8 cellular contexts compared by ENCODE assay signal in the genomic region with DNA sequence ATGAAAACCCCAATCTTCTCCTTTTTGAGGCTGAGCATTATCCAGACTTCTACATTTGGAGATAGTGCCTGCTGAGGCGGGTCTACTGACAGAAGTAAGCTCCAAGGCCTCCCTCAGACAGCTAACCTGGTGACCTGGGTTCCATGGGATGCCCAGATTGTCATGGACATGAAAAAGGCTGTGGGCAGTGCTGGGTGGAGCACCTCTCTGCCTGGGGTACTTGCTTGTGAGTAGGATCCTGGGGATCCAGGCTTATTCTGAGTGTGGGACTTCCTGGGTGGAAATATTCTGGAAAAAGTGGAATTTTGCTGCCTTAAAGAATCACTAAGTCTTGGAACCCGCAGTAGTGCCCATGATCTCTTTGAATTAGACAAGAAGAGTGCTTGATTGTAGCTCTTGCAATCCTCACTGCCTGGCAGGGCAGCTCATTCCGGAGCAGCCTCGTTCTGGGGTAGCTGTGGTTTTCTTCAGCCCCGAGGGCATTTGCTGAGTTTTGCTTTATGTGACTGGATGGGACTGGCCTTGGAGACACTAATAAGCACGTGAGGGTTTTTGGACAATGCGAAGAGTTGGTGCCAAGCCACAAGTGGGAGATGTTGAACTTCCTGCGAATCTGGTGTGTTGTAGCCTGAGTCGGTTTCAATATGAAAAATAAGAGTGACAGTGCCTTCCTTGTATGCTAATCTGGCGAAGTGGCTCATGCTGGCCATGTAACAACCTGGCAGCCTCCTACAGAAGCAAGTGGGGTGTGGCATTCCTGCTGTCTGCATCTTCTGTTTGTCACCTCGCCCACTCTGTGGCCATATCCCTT. TPM values are rescaled to one million over a fixed set of nuclear protein-coding genes. Genes with fewer than 3 reads are reported as not detected.
DNase-seq lines count a peak whose midpoint lies in the region; ATAC-seq and TF ChIP-seq lines count a peak whose summit lies in the region.

No MANE protein-coding gene starts in this region.

- no peaks in the 10 kb centered on the region for H3K79me2 ChIP-seq in Karpas-422 (ENCODE audit: low read length)

- H3K27ac ChIP-seq in Karpas-422 (ENCODE audit: low read length): no peak overlapping the region
- H3K27ac ChIP-seq in ascending aorta: peak overlapping the region in 1 of 2 donors; percentile 21
- H3K27ac ChIP-seq in mesenchymal stem cell (ENCODE audit: low read length, poor library complexity, severe bottlenecking): no peak overlapping the region

- no peaks in the 10 kb centered on the region for H3K9me2 ChIP-seq in Karpas-422 (replicated peaks; ENCODE audit: insufficient read depth, low read length)

- H3K14ac ChIP-seq in mesenchymal stem cell (ENCODE audit: low read length in 2 of 2): no peak overlapping the region

- TF ChIP-seq CTCF in ascending aorta (IDR thresholded peaks at IDR 0.05): no peak

- no peak overlapping the region for H3K23ac ChIP-seq in mesenchymal stem cell (ENCODE audit: low read length in 2 of 2)

- H3K4me2 ChIP-seq in Karpas-422 (ENCODE audit: low read depth, low read length, poor library complexity, severe bottlenecking) (peak overlapping the region; percentile 44), mesenchymal stem cell (ENCODE audit: low read length, poor library complexity, severe bottlenecking) (no peak overlapping the region)

- H4K20me1 ChIP-seq in Karpas-422 (ENCODE audit: insufficient read depth, low read depth, low read length): no peaks in the 10 kb centered on the region

- H3K36me3 ChIP-seq in Karpas-422 (ENCODE audit: insufficient read depth, low read length) (no peaks in the 10 kb centered on the region), ascending aorta (no peaks in the 10 kb centered on the region), mesenchymal stem cell (ENCODE audit: control insufficient read depth in 1 of 2, insufficient read depth in 2 of 2, low read depth in 1 of 2, low read length in 2 of 2) (peaks cover 1 to 11% of the 10 kb centered on the region in 2 experiments)

- no peak overlapping the region for H2BK15ac ChIP-seq in mesenchymal stem cell (ENCODE audit: low read depth, poor library complexity, severe bottlenecking)

- H2BK12ac ChIP-seq in mesenchymal stem cell (ENCODE audit: low read length in 2 of 2): no peak overlapping the region

- no peaks in the 10 kb centered on the region for H3K79me1 ChIP-seq in mesenchymal stem cell (replicated peaks; ENCODE audit: low read length, poor library complexity, severe bottlenecking)

- no peak overlapping the region for H2BK120ac ChIP-seq in mesenchymal stem cell (ENCODE audit: low read depth, low read length)

- intact Hi-C loops in ascending aorta (cut with DNase I): loop anchor here (10.0 kb wide), 1 partner anchor 943 kb away; no protein-coding TSS in a partner anchor

- peaks cover 8% of the 10 kb centered on the region for H3K4me1 ChIP-seq in Karpas-422 (ENCODE audit: low read length)
- no peaks in the 10 kb centered on the region for H3K4me1 ChIP-seq in ascending aorta
- H3K4me1 ChIP-seq in mesenchymal stem cell (ENCODE audit: control insufficient read depth, insufficient read depth, low read depth, low read length): no peaks in the 10 kb centered on the region

- H2AFZ ChIP-seq in Karpas-422 (ENCODE audit: low read length) (no peak overlapping the region), mesenchymal stem cell (ENCODE audit: low read depth, low read length) (no peak overlapping the region)

- H4K91ac ChIP-seq in mesenchymal stem cell (ENCODE audit: low read length): no peak overlapping the region

- H2AK5ac ChIP-seq in mesenchymal stem cell (ENCODE audit: low read length, severe bottlenecking): no peak overlapping the region

- no peak overlapping the region for H3K18ac ChIP-seq in mesenchymal stem cell (ENCODE audit: low read depth in 1 of 2, low read length in 2 of 2)

- H3K9ac ChIP-seq in Karpas-422 (ENCODE audit: low read length) (peak overlapping the region; percentile 35; the same call in 1 of the 2 replicates), mesenchymal stem cell (ENCODE audit: low read length) (peak overlapping the region; percentile 78)

- peak; percentile 15 for DNase-seq in AG08396 (ENCODE audit: low spot score)
- no peak for DNase-seq in Karpas-422
- DNase-seq in ascending aorta (ENCODE audit: low spot score in 2 of 2): peak; percentile 56 to 72
- peak; percentile 13 for DNase-seq in mesenchymal stem cell
- DNase-seq in cerebellum (ENCODE audit: low spot score): no peak
- no peak for DNase-seq in superior temporal gyrus (ENCODE audit: extremely low spot score)

- H2BK5ac ChIP-seq in mesenchymal stem cell (ENCODE audit: low read depth, low read length, poor library complexity, severe bottlenecking): no peak overlapping the region

- H3K4me3 ChIP-seq in Karpas-422 (ENCODE audit: low read length) (peak overlapping the region; percentile 17; the same call in 1 of the 2 replicates), ascending aorta (no peak overlapping the region), mesenchymal stem cell (ENCODE audit: insufficient read depth in 1 of 2, low read depth in 1 of 2, low read length in 2 of 2) (peak overlapping the region in 1 of 2 experiments; percentile 3)

- ATAC-seq in GM19025 (IDR thresholded peaks at IDR 0.05; ENCODE audit: low read depth, unreplicated experiment): peak; percentile 67
- ATAC-seq in HG02970 (IDR thresholded peaks at IDR 0.05; ENCODE audit: low FRiP score, unreplicated experiment): no peak

- no peak overlapping the region for H4K8ac ChIP-seq in mesenchymal stem cell (ENCODE audit: low read length)

- 83% methylated on average over 11 of the region's 11 CpGs for WGBS in mesenchymal stem cell

- H3K9me3 ChIP-seq in Karpas-422 (ENCODE audit: low read length): no peaks in the 10 kb centered on the region
- H3K9me3 ChIP-seq in ascending aorta: no peaks in the 10 kb centered on the region
- no peaks in the 10 kb centered on the region for H3K9me3 ChIP-seq in mesenchymal stem cell (ENCODE audit: control insufficient read depth, low read length)

- H3K27me3 ChIP-seq in Karpas-422 (ENCODE audit: low read length): no peaks in the 10 kb centered on the region
- H3K27me3 ChIP-seq in ascending aorta: no peaks in the 10 kb centered on the region
- no peaks in the 10 kb centered on the region for H3K27me3 ChIP-seq in mesenchymal stem cell (ENCODE audit: control insufficient read depth in 1 of 2, insufficient read depth in 1 of 2, low read length in 2 of 2)

- no peak overlapping the region for H3K4ac ChIP-seq in mesenchymal stem cell (ENCODE audit: low read depth in 1 of 2, low read length in 2 of 2)

RNA-seq across cellular contexts. Expression of a gene that starts 28.2 kb away (rescaled TPM):
- total RNA-seq in Karpas-422 (2014; rRNA removed; shearing (Covaris generic); ENCODE audit: low replicate concordance): 8.3 and 13.7 TPM in 2 replicates
- total RNA-seq in ascending aorta: 1.3 TPM
- polyA plus RNA-seq in mesenchymal stem cell (2013, experiment 1 of 2): 9.5 TPM
- 10.3 TPM for polyA plus RNA-seq in mesenchymal stem cell (2013, experiment 2 of 2)
- 21.5 TPM for total RNA-seq in cerebellum

Comparison
In these comparisons a context has a peak if more than half of its experiments do, and no peak if none do; other contexts are left out.
1. DNase-seq: peak in AG08396 (single experiment), ascending aorta (2 of 2) and mesenchymal stem cell (single experiment); none in Karpas-422 (single experiment), cerebellum (single experiment) and superior temporal gyrus (single experiment).